11 cellular contexts compared by ENCODE assay signal in genomic region chr15:91258436-91258779, GRCh38.
DNase-seq lines count a peak whose midpoint lies in the region; ATAC-seq and TF ChIP-seq lines count a peak whose summit lies in the region.
"Had no signal": no experiment of that assay in that cellular context is flagged by ENCODE, and none has a peak within 500 bp of the region (broad histone marks: within the 10 kb centered on the region; RNA-seq: fewer than 3 reads in every experiment).

No MANE protein-coding gene starts in this region.

- peaks cover 0 to 3% (median 0%) of the 10 kb centered on the region in 7 donors for H3K9me3 Mint-ChIP-seq in CD14-positive monocyte

- H4K20me1 ChIP-seq in OCI-LY1 (ENCODE audit: insufficient read depth, low read length) = no peaks in the 10 kb centered on the region

- no peak overlapping the region for H3K27ac ChIP-seq in OCI-LY1 (ENCODE audit: low read depth, low read length, poor library complexity, severe bottlenecking)
- H3K27ac ChIP-seq in foreskin keratinocyte = no peak overlapping the region
- H3K27ac ChIP-seq: spleen had no signal

- H2AFZ ChIP-seq in OCI-LY1 (ENCODE audit: low read length) = no peak overlapping the region

- H3K4me3 ChIP-seq in OCI-LY1 (ENCODE audit: low read depth, low read length, poor library complexity, severe bottlenecking) = no peak overlapping the region
- H3K4me3 ChIP-seq: spleen had no signal

- peaks cover 0 to 2% (median 2%) of the 10 kb centered on the region in 3 donors for H3K27me3 Mint-ChIP-seq in CD14-positive monocyte (ENCODE audit: low read depth in 3 of 3)

- peaks cover 0 to 2% of the 10 kb centered on the region in 2 donors for H3K36me3 Mint-ChIP-seq in CD14-positive monocyte

- H3K9me3 ChIP-seq in OCI-LY1 (ENCODE audit: low read length) = no peaks in the 10 kb centered on the region
- H3K9me3 ChIP-seq: spleen had no signal

- ATAC-seq in foreskin keratinocyte = peak; percentile 21
- ATAC-seq in GM19463 (IDR thresholded peaks at IDR 0.05; ENCODE audit: unreplicated experiment) = no peak

- peak; percentile 61 for DNase-seq in CD14-positive monocyte (ENCODE audit: low spot score)
- no peak for DNase-seq in GM13977 (ENCODE audit: low spot score)
- no peak for DNase-seq in foreskin keratinocyte
- no peak for DNase-seq in GM10248 (ENCODE audit: extremely low spot score)
- DNase-seq in HCEC 1CT = no peak
- no peak for DNase-seq in HPDE6-E6E7 (ENCODE audit: extremely low spot score)
- DNase-seq: activated gamma-delta T cell, NCI-H1694, spleen had no signal

- H3K4me2 ChIP-seq in OCI-LY1 (ENCODE audit: low read length) = no peak overlapping the region

- H3K27ac Mint-ChIP-seq in CD14-positive monocyte = no peak overlapping the region

- H3K4me1 ChIP-seq in OCI-LY1 (ENCODE audit: insufficient read depth, low read length, severe bottlenecking) (no peaks in the 10 kb centered on the region), foreskin keratinocyte (no peaks in the 10 kb centered on the region)

- no peaks in the 10 kb centered on the region for H3K79me2 ChIP-seq in OCI-LY1 (ENCODE audit: insufficient read depth, low read length)

- in situ Hi-C loops in GM13977 (cut with MboI; ENCODE audit: low pct_unique_long_range_greater_than_20kb, low sequenced_read_pairs, unreplicated experiment) = no loop called here

- no peak overlapping the region for H3K9ac ChIP-seq in OCI-LY1 (ENCODE audit: low read length)

- POLR2A ChIA-PET in GM10248 (lab: Yijun Ruan, JAX) = no interaction called here

- TF ChIP-seq CTCF in CD14-positive monocyte (IDR thresholded peaks at IDR 0.05) (peak; percentile 41), GM13977 (IDR thresholded peaks at IDR 0.05; ENCODE audit: extremely low read depth, insufficient read depth, missing control alignments) (peak; percentile 21), OCI-LY1 (IDR thresholded peaks at IDR 0.05; ENCODE audit: low read length) (0 out of 2 replicates have a peak, but pooled peaks have one; percentile 6), foreskin keratinocyte (conservative IDR thresholded peaks at IDR 0.05) (no peak), GM10248 (IDR thresholded peaks at IDR 0.05; ENCODE audit: control extremely low read depth, extremely low read depth, low read depth, missing control alignments) (no peak)

- intact Hi-C loops in CD14-positive monocyte (cut with micrococcal nuclease) = no loop called here

- H3K4me1 Mint-ChIP-seq in CD14-positive monocyte = peaks cover 53% of the 10 kb centered on the region

- H3K9me2 ChIP-seq in OCI-LY1 (ENCODE audit: low read depth, low read length) = no peaks in the 10 kb centered on the region

- H3K27me3 ChIP-seq in OCI-LY1 (ENCODE audit: insufficient read depth, low read length) = peaks cover 8% of the 10 kb centered on the region
- H3K27me3 ChIP-seq in foreskin keratinocyte = peaks cover 8% of the 10 kb centered on the region

- H3F3A ChIP-seq in OCI-LY1 (ENCODE audit: insufficient read depth, low read length) = no peaks in the 10 kb centered on the region

- CTCF ChIA-PET in GM10248 (lab: Yijun Ruan, JAX) = interaction anchor here (0.8 to 10.6 kb wide), 14 partner anchors 9 to 225 kb away, joined by 3 to 72 read pairs (median 4); no protein-coding TSS in a partner anchor

- H3K36me3 ChIP-seq in OCI-LY1 (ENCODE audit: insufficient read depth, low read length) = no peaks in the 10 kb centered on the region
- H3K36me3 ChIP-seq: spleen had no signal

- peak overlapping the region in 1 of 2 donors; percentile 74 for H3K4me3 Mint-ChIP-seq in CD14-positive monocyte

Comparison
In these comparisons a context has a peak if more than half of its experiments do, and no peak if none do; other contexts are left out.
1. CTCF ChIP-seq: peak in CD14-positive monocyte (single experiment), GM13977 (single experiment) and OCI-LY1 (single experiment); none in foreskin keratinocyte (single experiment) and GM10248 (single experiment).